ENCODE assay signal across 1 cellular context in genomic region chr18:68714707-68715496, GRCh38.
TF ChIP-seq lines count a peak whose summit lies in the region.

TSS of gene TMX3 (minus strand) at chr18:68715108. CDS start at chr18:68714981, 127 bp downstream.

TF ChIP-seq in HepG2, 621 proteins besides CTCF, POLR2A, EP300 and RAD21 (continued from another document and continues in another):
- TF ChIP-seq, protein P1, sequence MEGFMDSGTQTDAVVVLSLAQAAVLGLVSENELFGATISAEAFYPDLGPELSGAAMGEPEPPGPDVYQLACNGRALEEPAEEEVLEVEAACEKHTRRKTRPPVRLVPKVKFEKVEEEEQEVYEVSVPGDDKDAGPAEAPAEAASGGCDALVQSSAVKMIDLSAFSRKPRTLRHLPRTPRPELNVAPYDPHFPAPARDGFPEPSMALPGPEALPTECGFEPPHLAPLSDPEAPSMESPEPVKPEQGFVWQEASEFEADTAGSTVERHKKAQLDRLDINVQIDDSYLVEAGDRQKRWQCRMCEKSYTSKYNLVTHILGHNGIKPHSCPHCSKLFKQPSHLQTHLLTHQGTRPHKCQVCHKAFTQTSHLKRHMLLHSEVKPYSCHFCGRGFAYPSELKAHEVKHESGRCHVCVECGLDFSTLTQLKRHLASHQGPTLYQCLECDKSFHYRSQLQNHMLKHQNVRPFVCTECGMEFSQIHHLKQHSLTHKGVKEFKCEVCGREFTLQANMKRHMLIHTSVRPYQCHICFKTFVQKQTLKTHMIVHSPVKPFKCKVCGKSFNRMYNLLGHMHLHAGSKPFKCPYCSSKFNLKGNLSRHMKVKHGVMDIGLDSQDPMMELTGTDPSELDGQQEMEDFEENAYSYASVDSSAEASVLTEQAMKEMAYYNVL (CRISPR knock-in tag; IDR thresholded peaks at IDR 0.05; ENCODE audit: borderline replicate concordance): peak; percentile 75; the same call in 1 of the 2 replicates
- TF ChIP-seq SYNCRIP (IDR thresholded peaks at IDR 0.05; ENCODE audit: insufficient read depth, low read depth, low read length) (no peak), ZNF484 (CRISPR knock-in tag; IDR thresholded peaks at IDR 0.05; ENCODE audit: borderline replicate concordance, low read depth) (no peak), ZFP36L1 (CRISPR knock-in tag; IDR thresholded peaks at IDR 0.05) (peak; percentile 94), MBNL3 (CRISPR knock-in tag; conservative IDR thresholded peaks at IDR 0.05) (no peak), ZNF816 (CRISPR knock-in tag; IDR thresholded peaks at IDR 0.05; ENCODE audit: borderline replicate concordance) (no peak; the same call in 1 of the 2 replicates), IKZF4 (CRISPR knock-in tag; IDR thresholded peaks at IDR 0.05; ENCODE audit: borderline replicate concordance, low read depth, not compliant biosample characterization) (peak; percentile 90), RFXANK (CRISPR knock-in tag; IDR thresholded peaks at IDR 0.05) (no peak), NFIB (CRISPR knock-in tag; IDR thresholded peaks at IDR 0.05; ENCODE audit: borderline replicate concordance) (no peak), ZMYM2 (CRISPR knock-in tag; IDR thresholded peaks at IDR 0.05) (no peak), ZSCAN5A (CRISPR knock-in tag; IDR thresholded peaks at IDR 0.05; ENCODE audit: borderline replicate concordance) (no peak; the same call in 1 of the 2 replicates), RCOR2 (CRISPR knock-in tag; IDR thresholded peaks at IDR 0.05) (no peak), GTF3A (CRISPR knock-in tag; conservative IDR thresholded peaks at IDR 0.05) (no peak), ZC3H13 (CRISPR knock-in tag; IDR thresholded peaks at IDR 0.05) (peak; percentile 87; the same call in 1 of the 2 replicates), REL (CRISPR knock-in tag; conservative IDR thresholded peaks at IDR 0.05) (peak; percentile 83), ZSCAN31 (CRISPR knock-in tag; IDR thresholded peaks at IDR 0.05; ENCODE audit: low read depth) (peak; percentile 89; the same call in 1 of the 2 replicates), CREM (IDR thresholded peaks at IDR 0.05) (peak; percentile 40; the same call in 1 of the 2 replicates), CREM (CRISPR knock-in tag; IDR thresholded peaks at IDR 0.05) (0 out of 2 replicates have a peak, but pooled peaks have one; percentile 16), ZNF775 (CRISPR knock-in tag; IDR thresholded peaks at IDR 0.05; ENCODE audit: borderline replicate concordance) (no peak), GZF1 (CRISPR knock-in tag; IDR thresholded peaks at IDR 0.05) (peak; percentile 78), HNRNPK (IDR thresholded peaks at IDR 0.05; ENCODE audit: low read depth, low read length, poor library complexity, severe bottlenecking) (no peak), TBL1XR1 (IDR thresholded peaks at IDR 0.05; ENCODE audit: borderline replicate concordance, low read length, partially characterized antibody) (no peak), ZBTB38 (CRISPR knock-in tag; IDR thresholded peaks at IDR 0.05) (peak; percentile 84), FOXC1 (CRISPR knock-in tag; IDR thresholded peaks at IDR 0.05; ENCODE audit: borderline replicate concordance) (peak; percentile 82), ZNF747 (CRISPR knock-in tag; IDR thresholded peaks at IDR 0.05; ENCODE audit: borderline replicate concordance) (peak; percentile 94), EHMT2 (IDR thresholded peaks at IDR 0.05; ENCODE audit: borderline replicate concordance, low read depth, low read length) (no peak; the same call in 1 of the 2 replicates), MAF1 (CRISPR knock-in tag; IDR thresholded peaks at IDR 0.05; ENCODE audit: borderline replicate concordance) (peak; percentile 56; the same call in 1 of the 2 replicates), NR0B2 (CRISPR knock-in tag; IDR thresholded peaks at IDR 0.05) (peak; percentile 90), ZNF567 (CRISPR knock-in tag; IDR thresholded peaks at IDR 0.05; ENCODE audit: borderline replicate concordance) (no peak; the same call in 1 of the 2 replicates), ZNF180 (CRISPR knock-in tag; IDR thresholded peaks at IDR 0.05; ENCODE audit: borderline replicate concordance, low read depth) (no peak; the same call in 1 of the 2 replicates), ZNF503 (CRISPR knock-in tag; IDR thresholded peaks at IDR 0.05) (peak; percentile 64; the same call in 1 of the 2 replicates), ZBTB33 (CRISPR knock-in tag; IDR thresholded peaks at IDR 0.05) (0 out of 2 replicates have a peak, but pooled peaks have one; percentile 2), SRSF4 (IDR thresholded peaks at IDR 0.05; ENCODE audit: low read depth, low read length, poor library complexity, severe bottlenecking) (no peak), KDM5B (CRISPR knock-in tag; IDR thresholded peaks at IDR 0.05; ENCODE audit: borderline replicate concordance) (peak; percentile 94), NFKB2 (CRISPR knock-in tag; IDR thresholded peaks at IDR 0.05; ENCODE audit: borderline replicate concordance) (peak; percentile 98), ZFP82 (CRISPR knock-in tag; IDR thresholded peaks at IDR 0.05; ENCODE audit: borderline replicate concordance) (no peak), MTA3 (CRISPR knock-in tag; IDR thresholded peaks at IDR 0.05) (no peak)
- TF ChIP-seq, protein P2, sequence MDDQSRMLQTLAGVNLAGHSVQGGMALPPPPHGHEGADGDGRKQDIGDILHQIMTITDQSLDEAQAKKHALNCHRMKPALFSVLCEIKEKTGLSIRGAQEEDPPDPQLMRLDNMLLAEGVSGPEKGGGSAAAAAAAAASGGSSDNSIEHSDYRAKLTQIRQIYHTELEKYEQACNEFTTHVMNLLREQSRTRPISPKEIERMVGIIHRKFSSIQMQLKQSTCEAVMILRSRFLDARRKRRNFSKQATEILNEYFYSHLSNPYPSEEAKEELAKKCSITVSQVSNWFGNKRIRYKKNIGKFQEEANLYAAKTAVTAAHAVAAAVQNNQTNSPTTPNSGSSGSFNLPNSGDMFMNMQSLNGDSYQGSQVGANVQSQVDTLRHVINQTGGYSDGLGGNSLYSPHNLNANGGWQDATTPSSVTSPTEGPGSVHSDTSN (CRISPR knock-in tag; IDR thresholded peaks at IDR 0.05; ENCODE audit: borderline replicate concordance): no peak
- TF ChIP-seq, protein P3, sequence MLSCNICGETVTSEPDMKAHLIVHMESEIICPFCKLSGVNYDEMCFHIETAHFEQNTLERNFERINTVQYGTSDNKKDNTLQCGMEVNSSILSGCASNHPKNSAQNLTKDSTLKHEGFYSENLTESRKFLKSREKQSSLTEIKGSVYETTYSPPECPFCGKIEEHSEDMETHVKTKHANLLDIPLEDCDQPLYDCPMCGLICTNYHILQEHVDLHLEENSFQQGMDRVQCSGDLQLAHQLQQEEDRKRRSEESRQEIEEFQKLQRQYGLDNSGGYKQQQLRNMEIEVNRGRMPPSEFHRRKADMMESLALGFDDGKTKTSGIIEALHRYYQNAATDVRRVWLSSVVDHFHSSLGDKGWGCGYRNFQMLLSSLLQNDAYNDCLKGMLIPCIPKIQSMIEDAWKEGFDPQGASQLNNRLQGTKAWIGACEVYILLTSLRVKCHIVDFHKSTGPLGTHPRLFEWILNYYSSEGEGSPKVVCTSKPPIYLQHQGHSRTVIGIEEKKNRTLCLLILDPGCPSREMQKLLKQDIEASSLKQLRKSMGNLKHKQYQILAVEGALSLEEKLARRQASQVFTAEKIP (CRISPR knock-in tag; IDR thresholded peaks at IDR 0.05; ENCODE audit: borderline replicate concordance): no peak
- TF ChIP-seq, protein P4, sequence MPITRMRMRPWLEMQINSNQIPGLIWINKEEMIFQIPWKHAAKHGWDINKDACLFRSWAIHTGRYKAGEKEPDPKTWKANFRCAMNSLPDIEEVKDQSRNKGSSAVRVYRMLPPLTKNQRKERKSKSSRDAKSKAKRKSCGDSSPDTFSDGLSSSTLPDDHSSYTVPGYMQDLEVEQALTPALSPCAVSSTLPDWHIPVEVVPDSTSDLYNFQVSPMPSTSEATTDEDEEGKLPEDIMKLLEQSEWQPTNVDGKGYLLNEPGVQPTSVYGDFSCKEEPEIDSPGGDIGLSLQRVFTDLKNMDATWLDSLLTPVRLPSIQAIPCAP (CRISPR knock-in tag; IDR thresholded peaks at IDR 0.05; ENCODE audit: low read depth): no peak
- TF ChIP-seq, protein P5, sequence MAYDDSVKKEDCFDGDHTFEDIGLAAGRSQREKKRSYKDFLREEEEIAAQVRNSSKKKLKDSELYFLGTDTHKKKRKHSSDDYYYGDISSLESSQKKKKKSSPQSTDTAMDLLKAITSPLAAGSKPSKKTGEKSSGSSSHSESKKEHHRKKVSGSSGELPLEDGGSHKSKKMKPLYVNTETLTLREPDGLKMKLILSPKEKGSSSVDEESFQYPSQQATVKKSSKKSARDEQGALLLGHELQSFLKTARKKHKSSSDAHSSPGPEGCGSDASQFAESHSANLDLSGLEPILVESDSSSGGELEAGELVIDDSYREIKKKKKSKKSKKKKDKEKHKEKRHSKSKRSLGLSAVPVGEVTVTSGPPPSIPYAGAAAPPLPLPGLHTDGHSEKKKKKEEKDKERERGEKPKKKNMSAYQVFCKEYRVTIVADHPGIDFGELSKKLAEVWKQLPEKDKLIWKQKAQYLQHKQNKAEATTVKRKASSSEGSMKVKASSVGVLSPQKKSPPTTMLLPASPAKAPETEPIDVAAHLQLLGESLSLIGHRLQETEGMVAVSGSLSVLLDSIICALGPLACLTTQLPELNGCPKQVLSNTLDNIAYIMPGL (CRISPR knock-in tag; IDR thresholded peaks at IDR 0.05; ENCODE audit: borderline replicate concordance in 1 of 2, low read depth in 1 of 2): peak; percentile 78 to 80; a peak in 3 of 4 replicates
- TF ChIP-seq, protein P6, sequence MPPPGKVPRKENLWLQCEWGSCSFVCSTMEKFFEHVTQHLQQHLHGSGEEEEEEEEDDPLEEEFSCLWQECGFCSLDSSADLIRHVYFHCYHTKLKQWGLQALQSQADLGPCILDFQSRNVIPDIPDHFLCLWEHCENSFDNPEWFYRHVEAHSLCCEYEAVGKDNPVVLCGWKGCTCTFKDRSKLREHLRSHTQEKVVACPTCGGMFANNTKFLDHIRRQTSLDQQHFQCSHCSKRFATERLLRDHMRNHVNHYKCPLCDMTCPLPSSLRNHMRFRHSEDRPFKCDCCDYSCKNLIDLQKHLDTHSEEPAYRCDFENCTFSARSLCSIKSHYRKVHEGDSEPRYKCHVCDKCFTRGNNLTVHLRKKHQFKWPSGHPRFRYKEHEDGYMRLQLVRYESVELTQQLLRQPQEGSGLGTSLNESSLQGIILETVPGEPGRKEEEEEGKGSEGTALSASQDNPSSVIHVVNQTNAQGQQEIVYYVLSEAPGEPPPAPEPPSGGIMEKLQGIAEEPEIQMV (CRISPR knock-in tag; IDR thresholded peaks at IDR 0.05; ENCODE audit: low read depth): no peak
- TF ChIP-seq, protein P7, sequence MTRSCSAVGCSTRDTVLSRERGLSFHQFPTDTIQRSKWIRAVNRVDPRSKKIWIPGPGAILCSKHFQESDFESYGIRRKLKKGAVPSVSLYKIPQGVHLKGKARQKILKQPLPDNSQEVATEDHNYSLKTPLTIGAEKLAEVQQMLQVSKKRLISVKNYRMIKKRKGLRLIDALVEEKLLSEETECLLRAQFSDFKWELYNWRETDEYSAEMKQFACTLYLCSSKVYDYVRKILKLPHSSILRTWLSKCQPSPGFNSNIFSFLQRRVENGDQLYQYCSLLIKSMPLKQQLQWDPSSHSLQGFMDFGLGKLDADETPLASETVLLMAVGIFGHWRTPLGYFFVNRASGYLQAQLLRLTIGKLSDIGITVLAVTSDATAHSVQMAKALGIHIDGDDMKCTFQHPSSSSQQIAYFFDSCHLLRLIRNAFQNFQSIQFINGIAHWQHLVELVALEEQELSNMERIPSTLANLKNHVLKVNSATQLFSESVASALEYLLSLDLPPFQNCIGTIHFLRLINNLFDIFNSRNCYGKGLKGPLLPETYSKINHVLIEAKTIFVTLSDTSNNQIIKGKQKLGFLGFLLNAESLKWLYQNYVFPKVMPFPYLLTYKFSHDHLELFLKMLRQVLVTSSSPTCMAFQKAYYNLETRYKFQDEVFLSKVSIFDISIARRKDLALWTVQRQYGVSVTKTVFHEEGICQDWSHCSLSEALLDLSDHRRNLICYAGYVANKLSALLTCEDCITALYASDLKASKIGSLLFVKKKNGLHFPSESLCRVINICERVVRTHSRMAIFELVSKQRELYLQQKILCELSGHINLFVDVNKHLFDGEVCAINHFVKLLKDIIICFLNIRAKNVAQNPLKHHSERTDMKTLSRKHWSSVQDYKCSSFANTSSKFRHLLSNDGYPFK (CRISPR knock-in tag; IDR thresholded peaks at IDR 0.05; ENCODE audit: borderline replicate concordance): peak; percentile 88; the same call in 1 of the 2 replicates
